ENCODE assay signal across 9 cellular contexts in the genomic region with DNA sequence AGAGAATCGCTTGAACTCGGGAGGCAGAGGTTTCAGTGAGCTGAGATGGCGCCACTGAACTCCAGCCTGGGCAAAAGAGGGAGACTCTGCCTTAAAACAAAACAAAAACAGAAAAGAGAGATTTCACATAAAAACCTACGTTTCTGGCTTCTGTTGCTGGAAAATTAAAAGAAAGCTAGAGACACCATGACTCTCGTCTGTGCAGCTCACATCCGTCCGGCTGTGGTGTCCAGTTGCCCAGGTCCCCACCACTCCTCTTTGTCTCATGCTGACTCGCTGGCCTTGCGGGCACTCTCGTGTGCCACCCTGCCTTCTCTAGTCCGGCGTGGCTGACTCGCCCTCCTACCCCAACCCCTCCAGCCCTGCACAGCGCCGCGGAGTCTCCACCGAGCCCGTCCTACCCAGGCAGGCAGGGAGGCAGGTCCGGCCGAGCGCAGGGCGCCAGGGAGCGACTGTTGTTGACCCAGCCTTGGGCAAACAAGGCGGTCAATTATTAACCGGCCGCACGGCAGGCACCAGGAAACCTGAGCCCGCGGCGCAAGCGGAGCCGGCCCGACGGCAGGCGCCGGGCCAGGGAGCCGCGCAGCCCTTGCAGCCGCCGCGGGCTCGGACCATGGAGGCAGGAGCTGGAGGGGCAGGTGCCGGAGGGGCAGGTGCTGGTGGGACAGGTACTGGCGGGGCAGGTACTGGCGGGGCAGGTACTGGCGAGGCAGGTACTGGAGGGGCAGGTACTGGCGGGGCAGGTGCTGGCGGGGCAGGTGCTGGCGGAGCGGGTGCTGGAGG. TPM values are rescaled to one million over a fixed set of nuclear protein-coding genes. Genes with fewer than 3 reads are reported as not detected.
DNase-seq lines count a peak whose midpoint lies in the region; ATAC-seq and TF ChIP-seq lines count a peak whose summit lies in the region.
"Had no signal": no experiment of that assay in that cellular context is flagged by ENCODE, and none has a peak within 500 bp of the region (broad histone marks: within the 10 kb centered on the region; RNA-seq: fewer than 3 reads in every experiment).

PRRT1B (plus strand) TSS at position 521 of the 783 bp plus-strand sequence; CDS start at position 614, 93 bp downstream.

- H3K4me3 ChIP-seq in mesendoderm (ENCODE audit: low read length), result peak within 1 kb of the TSS; percentile 22

- peak within 1 kb of the TSS; percentile 60 for H3K27ac ChIP-seq in C4-2B
- H3K27ac ChIP-seq in mesendoderm (ENCODE audit: low read depth, low read length), result peak within 1 kb of the TSS; percentile 88

- DNase-seq in HuH-7 (ENCODE audit: low spot score) (peak; percentile 97), chondrocyte (ENCODE audit: low spot score) (no peak), mesendoderm (peak; percentile 52), islet precursor cell (no peak)
- no peak for DNase-seq in stimulated activated CD8-positive, alpha-beta memory T cell treated with anti-CD3 and anti-CD28 coated beads, Interleukin-4, amount 100 ng/mL, for 48 hours

- no peak for TF ChIP-seq CTCF in C4-2B (conservative IDR thresholded peaks at IDR 0.05)
- no peak for TF ChIP-seq CTCF in chondrocyte (IDR thresholded peaks at IDR 0.05)

- H4K5ac ChIP-seq in mesendoderm (ENCODE audit: low read length), result no peak within 1 kb of the TSS

- ATAC-seq in GM18520 (IDR thresholded peaks at IDR 0.05; ENCODE audit: unreplicated experiment) (no peak), GM18502 (IDR thresholded peaks at IDR 0.05; ENCODE audit: poor library complexity, unreplicated experiment) (no peak)

- H3K27me3 Mint-ChIP-seq in chondrocyte (ENCODE audit: low read depth), result peaks cover 24% of the 10 kb centered on the region

- H3K27me3 ChIP-seq in mesendoderm (ENCODE audit: insufficient read depth, low read length, poor library complexity), result peaks cover 2% of the 10 kb centered on the region

- peak within 1 kb of the TSS; percentile 78 for H3K56ac ChIP-seq in mesendoderm (ENCODE audit: low read length)

- no peaks in the 10 kb centered on the region for H3K4me1 ChIP-seq in mesendoderm (ENCODE audit: control insufficient read depth, low read depth, low read length)

- no peak within 1 kb of the TSS for H2BK15ac ChIP-seq in mesendoderm (replicated peaks; ENCODE audit: low read depth)

- H3K18ac ChIP-seq in mesendoderm (ENCODE audit: low read length), result peak within 1 kb of the TSS; percentile 24

- peak within 1 kb of the TSS; percentile 60 for H3K9ac ChIP-seq in mesendoderm (ENCODE audit: low read length)

- peak within 1 kb of the TSS; percentile 33 for H2BK120ac ChIP-seq in mesendoderm (ENCODE audit: low read depth, low read length)

- no peak within 1 kb of the TSS for H2AK5ac ChIP-seq in mesendoderm (ENCODE audit: low read length)

- no peaks in the 10 kb centered on the region for H3K36me3 ChIP-seq in mesendoderm (ENCODE audit: control insufficient read depth, insufficient read depth, low read length)

- peak within 1 kb of the TSS; percentile 65 for H3K4ac ChIP-seq in mesendoderm (ENCODE audit: low read depth, low read length)

- H3K36me3 Mint-ChIP-seq in chondrocyte (ENCODE audit: low read depth), result peaks cover 9% of the 10 kb centered on the region

- peak within 1 kb of the TSS; percentile 36 for H3K4me3 Mint-ChIP-seq in chondrocyte (ENCODE audit: unreplicated experiment)

- no peaks in the 10 kb centered on the region for H3K79me2 ChIP-seq in mesendoderm (ENCODE audit: control insufficient read depth, insufficient read depth, low read length)

- peak within 1 kb of the TSS; percentile 41 for H2BK5ac ChIP-seq in mesendoderm (ENCODE audit: low read length)

- no peaks in the 10 kb centered on the region for H3K4me1 Mint-ChIP-seq in chondrocyte (ENCODE audit: low read depth)

- H3K27ac Mint-ChIP-seq in chondrocyte (ENCODE audit: unreplicated experiment), result no peak within 1 kb of the TSS

- H3K79me1 ChIP-seq in mesendoderm (ENCODE audit: low read length), result no peaks in the 10 kb centered on the region

- peak within 1 kb of the TSS; percentile 29 for H3K4me2 ChIP-seq in mesendoderm (ENCODE audit: low read length)

- H3K9me3 Mint-ChIP-seq in chondrocyte (ENCODE audit: low read depth), result peaks cover 18% of the 10 kb centered on the region

- H3K23ac ChIP-seq in mesendoderm (ENCODE audit: low read length), result no peak within 1 kb of the TSS

- no peak within 1 kb of the TSS for H4K8ac ChIP-seq in mesendoderm (ENCODE audit: low read depth, low read length)

- no CpG with 5 or more reads among the region's 50 CpGs for WGBS in mesendoderm (ENCODE audit: extremely low coverage, insufficient coverage, low lambda C conversion rate)

RNA-seq across cellular contexts. Expression of gene PRRT1B, which starts in this region (rescaled TPM):
- total RNA-seq in chondrocyte, result not detected in 3 replicates
- polyA plus RNA-seq in mesendoderm (2013, experiment 1 of 2), result 4.0 TPM
- 3.7 TPM for polyA plus RNA-seq in mesendoderm (2013, experiment 2 of 2)
- total RNA-seq: kidney epithelial cell had no signal

Comparison
In these comparisons a context has a peak if more than half of its experiments do, and no peak if none do; other contexts are left out.
1. DNase-seq: peak in HuH-7 (single experiment) and mesendoderm (single experiment); none in chondrocyte (single experiment), islet precursor cell (single experiment) and stimulated activated CD8-positive, alpha-beta memory T cell treated with anti-CD3 and anti-CD28 coated beads, Interleukin-4, amount 100 ng/mL, for 48 hours (single experiment).